35 cellular contexts compared by ENCODE assay signal in the genomic region with DNA sequence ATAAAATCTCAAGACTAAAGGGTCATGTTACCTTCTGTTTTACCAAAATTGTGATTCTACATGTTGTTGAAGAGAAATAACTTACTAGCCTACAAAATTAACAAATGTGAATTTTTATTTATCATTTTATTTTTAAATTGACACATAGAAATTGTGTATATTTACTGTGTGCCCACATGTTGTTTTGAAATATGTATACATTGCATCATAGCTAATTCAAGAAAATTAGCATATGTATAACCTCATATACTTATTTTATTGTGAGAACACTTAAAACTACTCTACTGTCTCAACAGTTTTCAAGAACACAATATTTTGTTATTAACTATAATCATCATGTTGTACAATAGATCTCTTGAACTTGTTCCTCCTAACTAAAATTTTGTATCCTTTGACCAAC.
"Had no signal": no experiment of that assay in that cellular context is flagged by ENCODE, and none has a peak within 500 bp of the region (broad histone marks: within the 10 kb centered on the region; RNA-seq: fewer than 3 reads in every experiment).

No MANE protein-coding gene starts in this region.

- H3K27me3 ChIP-seq: adrenal gland, ascending aorta, body of pancreas, brain microvascular endothelial cell, breast epithelium, cardiac muscle cell had no signal

- H3K36me3 ChIP-seq: adrenal gland, ascending aorta, brain microvascular endothelial cell, breast epithelium, cardiac muscle cell had no signal

- H3K4me3 ChIP-seq: adrenal gland, ascending aorta, body of pancreas, breast epithelium, cardiac muscle cell had no signal

- DNase-seq: activated effector memory CD4-positive, alpha-beta T cell treated with anti-CD3 and anti-CD28 coated beads, Interleukin-2, amount 50 U/mL, for 16 hours; activated effector memory CD4-positive, alpha-beta T cell treated with Interleukin-2 at 50 U/mL for 16 hours; activated gamma-delta T cell; activated gamma-delta T cell treated with Interleukin-2 at 50 U/mL for 16 hours; activated naive CD4-positive, alpha-beta T cell; activated naive CD4-positive, alpha-beta T cell treated with anti-CD3 and anti-CD28 coated beads for 36 hours; activated naive CD4-positive, alpha-beta T cell treated with anti-CD3 and anti-CD28 coated beads, Interleukin-2, amount 10 ng/mL, durations not matched to agents 7 days and 5 days; activated naive CD4-positive, alpha-beta T cell treated with anti-CD3 and anti-CD28 coated beads, Interleukin-2, amount 50 U/mL, for 16 hours; activated naive CD4-positive, alpha-beta T cell treated with Interleukin-2 at 50 U/mL for 16 hours; activated naive CD8-positive, alpha-beta T cell treated with anti-CD3 and anti-CD28 coated beads for 36 hours; activated naive CD8-positive, alpha-beta T cell treated with anti-CD3 and anti-CD28 coated beads, Interleukin-2, amount 10 ng/mL, durations not matched to agents 7 days and 5 days; activated naive CD8-positive, alpha-beta T cell treated with anti-CD3 and anti-CD28 coated beads, Interleukin-2, amount 50 U/mL, for 24 hours; activated T-cell treated with anti-CD3 and anti-CD28 coated beads for 4 hours; activated T-cell treated with anti-CD3 and anti-CD28 coated beads, Interleukin-2, amount 50 U/mL, for 1 hour; activated T-cell treated with anti-CD3 and anti-CD28 coated beads, Interleukin-2, amount 50 U/mL, for 24 hours; activated T-cell treated with anti-CD3 and anti-CD28 coated beads, Interleukin-2, amount 50 U/mL, for 4 hours; activated T-cell treated with anti-CD3 and anti-CD28 coated beads, Interleukin-2, amount 50 U/mL, for 48 hours; activated T-cell treated with anti-CD3 and anti-CD28 coated beads, Interleukin-2, amount 50 U/mL, for 72 hours; adrenal gland; amniotic stem cell; amygdala; anterior cingulate cortex; aorta; body of pancreas; brain microvascular endothelial cell; caudate nucleus; central memory CD4-positive, alpha-beta T cell; cerebellar nuclear complex had no signal

- H3K9me3 ChIP-seq: adrenal gland, ascending aorta, body of pancreas, breast epithelium had no signal

- H3K4me1 ChIP-seq: adrenal gland, ascending aorta, body of pancreas, breast epithelium had no signal

- H3K27ac ChIP-seq: adrenal gland, ascending aorta, body of pancreas, brain microvascular endothelial cell, breast epithelium, cardiac muscle cell had no signal

- ATAC-seq: activated naive CD4-positive, alpha-beta T cell treated with anti-CD3 and anti-CD28 coated beads, Interleukin-2, amount 50 U/mL, for 72 hours; activated naive CD8-positive, alpha-beta T cell treated with anti-CD3 and anti-CD28 coated beads, Interleukin-2, amount 50 U/mL, for 24 hours; activated T-cell treated with anti-CD3 and anti-CD28 coated beads, Interleukin-2, amount 50 U/mL, for 4 hours; activated T-cell treated with anti-CD3 and anti-CD28 coated beads, Interleukin-2, amount 50 U/mL, for 72 hours; activated T-helper 17 cell treated with anti-CD3 and anti-CD28 coated beads, Interleukin-2, amount 50 U/mL, for 72 hours; body of pancreas had no signal

- FAIRE-seq: astrocyte, bronchial epithelial cell had no signal
